Comparison of ENCODE assay signal across 9 cellular contexts in the genomic region with DNA sequence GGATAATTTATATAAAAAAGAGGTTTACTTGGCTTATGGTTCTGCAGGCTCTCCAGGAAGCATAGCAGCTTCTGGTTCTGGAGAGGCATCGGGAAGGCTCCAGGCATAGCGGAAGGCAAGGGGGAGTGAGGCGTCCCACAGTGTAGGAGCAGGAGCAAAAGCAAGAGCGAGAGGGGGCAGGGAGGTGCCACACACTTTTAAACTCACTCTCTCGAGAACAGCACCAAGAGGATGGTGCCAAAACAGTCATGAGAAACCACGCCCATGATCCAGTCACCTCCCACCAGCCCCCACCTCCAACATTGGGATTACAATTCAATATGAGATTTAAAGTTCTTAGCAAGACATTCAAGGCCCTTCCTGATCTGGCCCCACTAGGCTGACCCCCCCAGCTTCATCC.
"Had no signal": no experiment of that assay in that cellular context is flagged by ENCODE, and none has a peak within 500 bp of the region (broad histone marks: within the 10 kb centered on the region; RNA-seq: fewer than 3 reads in every experiment).

No MANE protein-coding gene starts in this region.

- DNase-seq: activated CD4-positive, alpha-beta memory T cell treated with anti-CD3 and anti-CD28 coated beads, Interleukin-2, amount 10 ng/mL, durations not matched to agents 7 days and 5 days; activated CD8-positive, alpha-beta memory T cell treated with anti-CD3 and anti-CD28 coated beads, Interleukin-2, amount 50 U/mL, for 4 hours; activated naive CD4-positive, alpha-beta T cell; islet precursor cell; tibial artery had no signal

- H3K4me3 ChIP-seq: hepatocyte, pancreas, tibial artery had no signal

- H3K4me3 Mint-ChIP-seq: activated CD4-positive, alpha-beta memory T cell treated with anti-CD3 and anti-CD28 coated beads, Interleukin-2, amount 10 ng/mL, durations not matched to agents 7 days and 5 days had no signal

- H2AFZ ChIP-seq: hepatocyte had no signal

- H3K27me3 Mint-ChIP-seq: activated CD4-positive, alpha-beta memory T cell treated with anti-CD3 and anti-CD28 coated beads, Interleukin-2, amount 10 ng/mL, durations not matched to agents 7 days and 5 days had no signal

- ATAC-seq: left lobe of liver; stimulated activated effector memory CD8-positive, alpha-beta T cell treated with anti-CD3 and anti-CD28 coated beads, Interleukin-12 subunit alpha, Interleukin-12 subunit beta, amount 100 ng/mL, for 72 hours had no signal

- H3K9me3 Mint-ChIP-seq: activated CD4-positive, alpha-beta memory T cell treated with anti-CD3 and anti-CD28 coated beads, Interleukin-2, amount 10 ng/mL, durations not matched to agents 7 days and 5 days; stimulated activated effector memory CD8-positive, alpha-beta T cell treated with anti-CD3 and anti-CD28 coated beads, Interleukin-12 subunit alpha, Interleukin-12 subunit beta, amount 100 ng/mL, for 72 hours had no signal

- H3K9me3 ChIP-seq: pancreas, tibial artery had no signal

- H3K27me3 ChIP-seq: hepatocyte, pancreas, tibial artery had no signal

- H3K4me2 ChIP-seq: hepatocyte had no signal

- H3K27ac ChIP-seq: tibial artery had no signal
